Comparison of ENCODE assay signal across 15 cellular contexts in the genomic region with DNA sequence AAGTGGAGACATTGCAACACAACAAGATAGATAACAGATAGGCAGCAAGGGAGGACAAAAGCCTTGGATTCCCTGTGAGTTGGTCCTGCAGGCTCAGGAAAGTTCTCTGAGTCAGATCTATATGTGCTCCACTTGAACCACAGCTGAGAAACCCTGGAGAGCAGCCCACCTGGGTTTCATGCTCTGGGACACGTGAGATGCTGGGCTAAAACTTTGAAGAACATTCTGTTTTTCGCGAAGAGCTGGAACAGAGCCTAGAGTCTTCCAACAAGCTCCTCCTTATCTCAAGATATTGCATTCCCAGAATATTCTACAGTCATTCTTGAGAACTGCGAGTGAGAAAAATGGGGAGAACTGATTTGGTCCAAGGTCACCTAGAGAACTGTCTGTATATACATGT.
DNase-seq lines count a peak whose midpoint lies in the region; ATAC-seq and TF ChIP-seq lines count a peak whose summit lies in the region.
"Had no signal": no experiment of that assay in that cellular context is flagged by ENCODE, and none has a peak within 500 bp of the region (broad histone marks: within the 10 kb centered on the region; RNA-seq: fewer than 3 reads in every experiment).

No MANE protein-coding gene starts in this region.

- H3K36me3 ChIP-seq in brain microvascular endothelial cell (replicated peaks): no peaks in the 10 kb centered on the region
- H3K36me3 ChIP-seq: BE2C, HAP-1 had no signal

- in situ Hi-C loops in brain microvascular endothelial cell (cut with HindIII; ENCODE audit: low pct_ligation_motif_present, low sequenced_read_pairs): no loop called here

- H3K4me3 ChIP-seq in brain microvascular endothelial cell (ENCODE audit: low read depth, low read length) (no peak overlapping the region), fibroblast of pulmonary artery (replicated peaks; ENCODE audit: low read depth, low read length) (no peak overlapping the region)
- H3K4me3 ChIP-seq: HAP-1 had no signal

- H3K9me3 Mint-ChIP-seq in activated CD8-positive, alpha-beta memory T cell treated with anti-CD3 and anti-CD28 coated beads, Interleukin-2, amount 10 ng/mL, durations not matched to agents 7 days and 5 days (ENCODE audit: low read depth): peaks cover 7% of the 10 kb centered on the region

- no peaks in the 10 kb centered on the region for H3K27me3 Mint-ChIP-seq in activated CD8-positive, alpha-beta memory T cell treated with anti-CD3 and anti-CD28 coated beads, Interleukin-2, amount 10 ng/mL, durations not matched to agents 7 days and 5 days
- H3K27me3 Mint-ChIP-seq: CD4-positive, alpha-beta T cell had no signal

- H3K27ac ChIP-seq in brain microvascular endothelial cell: no peak overlapping the region
- H3K27ac ChIP-seq: C4-2B had no signal

- H3K4me3 Mint-ChIP-seq in activated CD8-positive, alpha-beta memory T cell treated with anti-CD3 and anti-CD28 coated beads, Interleukin-2, amount 10 ng/mL, durations not matched to agents 7 days and 5 days: no peak overlapping the region
- H3K4me3 Mint-ChIP-seq: CD4-positive, alpha-beta T cell had no signal

- CTCF ChIA-PET in activated CD8-positive, alpha-beta memory T cell treated with anti-CD3 and anti-CD28 coated beads, Interleukin-2, amount 10 ng/mL, durations not matched to agents 7 days and 5 days (lab: Charles Lee): no interaction called here

- ATAC-seq in GM21737 (IDR thresholded peaks at IDR 0.05; ENCODE audit: unreplicated experiment) (no peak), GM19023 (IDR thresholded peaks at IDR 0.05; ENCODE audit: unreplicated experiment) (no peak)
- no peak for ATAC-seq in activated CD8-positive, alpha-beta memory T cell treated with anti-CD3 and anti-CD28 coated beads, Interleukin-2, amount 10 ng/mL, durations not matched to agents 7 days and 5 days

- no peaks in the 10 kb centered on the region for H3K36me3 Mint-ChIP-seq in activated CD8-positive, alpha-beta memory T cell treated with anti-CD3 and anti-CD28 coated beads, Interleukin-2, amount 10 ng/mL, durations not matched to agents 7 days and 5 days

- no peak for TF ChIP-seq CTCF in brain microvascular endothelial cell (IDR thresholded peaks at IDR 0.05; ENCODE audit: low read depth, low read length, missing control alignments)
- TF ChIP-seq CTCF in fibroblast of pulmonary artery (IDR thresholded peaks at IDR 0.05; ENCODE audit: low read length, missing control alignments): no peak

- H3K27me3 ChIP-seq in brain microvascular endothelial cell (replicated peaks): no peaks in the 10 kb centered on the region
- H3K27me3 ChIP-seq: BE2C had no signal

- no peak overlapping the region for H3K27ac Mint-ChIP-seq in activated CD8-positive, alpha-beta memory T cell treated with anti-CD3 and anti-CD28 coated beads, Interleukin-2, amount 10 ng/mL, durations not matched to agents 7 days and 5 days
- H3K27ac Mint-ChIP-seq: CD4-positive, alpha-beta T cell had no signal

- DNase-seq in NCI-H226 (peak; percentile 91), brain microvascular endothelial cell (peak; percentile 29), fibroblast of pulmonary artery (ENCODE audit: low read depth) (peak; percentile 59), mesenteric fat pad (ENCODE audit: low spot score) (no peak)
- no peak for DNase-seq in activated CD8-positive, alpha-beta memory T cell treated with anti-CD3 and anti-CD28 coated beads, Interleukin-2, amount 10 ng/mL, durations not matched to agents 7 days and 5 days
- DNase-seq: ACHN; BE2C; CD4-positive, alpha-beta T cell; DMS153; DMS79; GDM1 had no signal

- no peaks in the 10 kb centered on the region for H3K4me1 Mint-ChIP-seq in activated CD8-positive, alpha-beta memory T cell treated with anti-CD3 and anti-CD28 coated beads, Interleukin-2, amount 10 ng/mL, durations not matched to agents 7 days and 5 days

Comparison
In these comparisons a context has a peak if more than half of its experiments do, and no peak if none do; other contexts are left out.
1. DNase-seq: peak in NCI-H226 (single experiment), brain microvascular endothelial cell (single experiment) and fibroblast of pulmonary artery (single experiment); none in mesenteric fat pad (single experiment) and activated CD8-positive, alpha-beta memory T cell treated with anti-CD3 and anti-CD28 coated beads, Interleukin-2, amount 10 ng/mL, durations not matched to agents 7 days and 5 days (single experiment).